8 cellular contexts compared by ENCODE assay signal in the genomic region with DNA sequence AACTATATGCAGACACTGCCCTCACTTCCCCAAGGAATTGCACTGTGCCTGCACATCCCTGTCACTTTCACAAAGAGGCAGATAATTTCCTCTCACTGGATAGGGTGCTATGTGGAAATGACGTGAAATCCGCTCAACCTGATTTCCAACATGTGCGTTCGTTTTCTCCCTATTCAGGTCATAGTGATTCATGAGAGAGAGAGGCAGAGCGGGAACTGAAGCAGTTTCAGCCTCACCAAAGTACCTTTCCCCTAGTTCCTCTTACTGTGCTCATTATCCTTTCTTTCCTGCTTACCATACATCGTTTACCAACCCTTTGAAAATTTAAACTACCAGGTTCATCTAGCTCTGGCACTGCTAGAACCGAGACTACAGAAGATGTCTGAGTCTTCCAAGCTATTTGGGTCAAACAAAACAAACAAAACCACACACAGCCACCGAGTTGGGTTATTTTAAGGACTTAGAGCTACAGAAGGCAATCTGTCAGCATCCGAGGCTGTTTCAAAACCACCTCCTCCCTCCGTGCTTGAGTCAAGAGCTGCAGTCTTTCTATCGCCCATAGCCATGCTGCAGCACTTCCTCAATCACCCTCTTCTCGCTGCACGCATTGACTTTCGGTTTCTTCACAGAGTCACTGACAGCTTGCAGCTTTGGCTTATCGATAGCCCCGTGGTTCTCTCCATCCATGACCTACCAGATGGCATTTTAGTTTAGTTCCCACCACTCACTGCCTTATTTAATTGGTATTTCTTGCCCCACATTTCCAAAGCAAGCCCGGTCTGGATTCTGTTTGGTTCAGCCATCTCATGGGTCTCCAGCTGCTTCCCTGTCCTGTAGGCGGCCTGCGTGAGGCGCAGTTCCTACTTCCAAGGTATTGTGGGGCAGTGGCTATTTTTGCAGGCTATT.
DNase-seq lines count a peak whose midpoint lies in the region; ATAC-seq and TF ChIP-seq lines count a peak whose summit lies in the region.

No MANE protein-coding gene starts in this region.

- H3K79me2 ChIP-seq in neural progenitor cell (ENCODE audit: low read depth) (no peaks in the 10 kb centered on the region), GM23248 (ENCODE audit: insufficient read depth) (no peaks in the 10 kb centered on the region)

- H3K9me2 ChIP-seq in GM23248 (ENCODE audit: insufficient read depth) = no peaks in the 10 kb centered on the region

- H3K4me2 ChIP-seq in neural progenitor cell (no peak overlapping the region), GM23248 (ENCODE audit: unreplicated experiment) (no peak overlapping the region)

- H3K27me3 ChIP-seq in colonic mucosa (no peaks in the 10 kb centered on the region), neural progenitor cell (no peaks in the 10 kb centered on the region), suprapubic skin (no peaks in the 10 kb centered on the region), GM23248 (replicated peaks; ENCODE audit: insufficient read depth) (no peaks in the 10 kb centered on the region)

- DNase-seq in NCI-H1694 treated with DMSO at 0.1 percent for 48 hours (lab: John Stamatoyannopoulos, UW) (peak; percentile 90), colonic mucosa (peak; percentile 52), neural progenitor cell (ENCODE audit: low spot score) (no peak), suprapubic skin (ENCODE audit: low spot score in 2 of 2) (peak in 1 of 2 donors; percentile 57), GM23248 (no peak)
- peak; percentile 29 for DNase-seq in activated CD4-positive, CD25-positive, alpha-beta regulatory T cell treated with anti-CD3 and anti-CD28 coated beads, Interleukin-2, amount 50 U/mL, for 16 hours (ENCODE audit: low read depth, low spot score)

- H3F3A ChIP-seq in neural progenitor cell (ENCODE audit: low read depth) = no peaks in the 10 kb centered on the region
- no peaks in the 10 kb centered on the region for H3F3A ChIP-seq in GM23248 (ENCODE audit: insufficient read depth)

- peak overlapping the region; percentile 72 for H2AFZ ChIP-seq in neural progenitor cell (replicated peaks)
- H2AFZ ChIP-seq in GM23248 = no peak overlapping the region

- in situ Hi-C loops in GM23248 (cut with MboI) = no loop called here

- H3K4me3 Mint-ChIP-seq in neural progenitor cell = no peak overlapping the region

- TF ChIP-seq POLR2A in suprapubic skin (IDR thresholded peaks at IDR 0.05) = no peak

- 64% methylated on average over 20 of the region's 20 CpGs for WGBS in suprapubic skin
- WGBS in GM23248 (ENCODE audit: low coverage in 1 of 2, low lambda C conversion rate in 2 of 2, missing lambda C conversion rate in 2 of 2), 2 experiments = 42 to 45% methylated on average over 20 of the region's 20 CpGs

- TF ChIP-seq CTCF in colonic mucosa (IDR thresholded peaks at IDR 0.05) (no peak), neural progenitor cell (IDR thresholded peaks at IDR 0.05) (no peak), suprapubic skin (IDR thresholded peaks at IDR 0.05) (no peak)

- H3K4me3 ChIP-seq in colonic mucosa = peak overlapping the region; percentile 14
- H3K4me3 ChIP-seq in neural progenitor cell = no peak overlapping the region
- H3K4me3 ChIP-seq in suprapubic skin = peak overlapping the region; percentile 29
- no peak overlapping the region for H3K4me3 ChIP-seq in GM23248

- no peak overlapping the region for H3K27ac ChIP-seq in colonic mucosa
- H3K27ac ChIP-seq in neural progenitor cell = no peak overlapping the region
- peak overlapping the region; percentile 39 for H3K27ac ChIP-seq in suprapubic skin
- H3K27ac ChIP-seq in GM23248 = no peak overlapping the region

- ATAC-seq in GM18502 (IDR thresholded peaks at IDR 0.05; ENCODE audit: poor library complexity, unreplicated experiment) (peak; percentile 96), HG02759 (IDR thresholded peaks at IDR 0.05; ENCODE audit: unreplicated experiment) (peak; percentile 95)

- no peaks in the 10 kb centered on the region for H3K9me3 Mint-ChIP-seq in neural progenitor cell

- H3K9me3 ChIP-seq in colonic mucosa = no peaks in the 10 kb centered on the region
- H3K9me3 ChIP-seq in neural progenitor cell (ENCODE audit: low read depth) = no peaks in the 10 kb centered on the region
- H3K9me3 ChIP-seq in suprapubic skin = no peaks in the 10 kb centered on the region
- no peaks in the 10 kb centered on the region for H3K9me3 ChIP-seq in GM23248 (ENCODE audit: low read depth)

- no peak overlapping the region for H3K9ac ChIP-seq in colonic mucosa (ENCODE audit: low read depth in 2 of 2, low read length in 2 of 2)
- H3K9ac ChIP-seq in neural progenitor cell = no peak overlapping the region
- H3K9ac ChIP-seq in GM23248 = no peak overlapping the region

- H3K4me1 ChIP-seq in colonic mucosa (no peaks in the 10 kb centered on the region), neural progenitor cell (no peaks in the 10 kb centered on the region), suprapubic skin (no peaks in the 10 kb centered on the region), GM23248 (ENCODE audit: insufficient read depth) (no peaks in the 10 kb centered on the region)

- no peak for TF ChIP-seq EP300 in suprapubic skin (IDR thresholded peaks at IDR 0.05)

- intact Hi-C loops in colonic mucosa (cut with DNase I) = no loop called here

- no peaks in the 10 kb centered on the region for H3K4me1 Mint-ChIP-seq in neural progenitor cell

- H3K27ac Mint-ChIP-seq in neural progenitor cell = no peak overlapping the region

- no peaks in the 10 kb centered on the region for H3K36me3 Mint-ChIP-seq in neural progenitor cell

- H3K36me3 ChIP-seq in colonic mucosa (no peaks in the 10 kb centered on the region), neural progenitor cell (no peaks in the 10 kb centered on the region), suprapubic skin (no peaks in the 10 kb centered on the region), GM23248 (ENCODE audit: low read depth) (no peaks in the 10 kb centered on the region)

- no peaks in the 10 kb centered on the region for H3K27me3 Mint-ChIP-seq in neural progenitor cell (ENCODE audit: insufficient read depth, low read depth)

- no peaks in the 10 kb centered on the region for H4K20me1 ChIP-seq in neural progenitor cell (ENCODE audit: low read depth)
- H4K20me1 ChIP-seq in GM23248 (ENCODE audit: insufficient read depth) = no peaks in the 10 kb centered on the region

Comparison
In these comparisons a context has a peak if more than half of its experiments do, and no peak if none do; other contexts are left out.
1. DNase-seq: peak in NCI-H1694 treated with DMSO at 0.1 percent for 48 hours (single experiment), activated CD4-positive, CD25-positive, alpha-beta regulatory T cell treated with anti-CD3 and anti-CD28 coated beads, Interleukin-2, amount 50 U/mL, for 16 hours (single experiment) and colonic mucosa (single experiment); none in neural progenitor cell (single experiment) and GM23248 (single experiment).
2. H3K4me3 ChIP-seq: peak in colonic mucosa (single experiment) and suprapubic skin (single experiment); none in neural progenitor cell (single experiment) and GM23248 (single experiment).